ENCODE assay signal across 8 cellular contexts in genomic region chr17:48101012-48101720, GRCh38. TPM values are rescaled to one million over a fixed set of nuclear protein-coding genes. Genes with fewer than 3 reads are reported as not detected.
DNase-seq lines count a peak whose midpoint lies in the region; ATAC-seq and TF ChIP-seq lines count a peak whose summit lies in the region.

Gene CBX1 (minus strand): TSS chr17:48101478. CDS start chr17:48077004, 24,474 bp downstream.

- H3K36me3 ChIP-seq in SU-DHL-6 (ENCODE audit: low read length) (no peaks in the 10 kb centered on the region), ovary (no peaks in the 10 kb centered on the region), thymus (ENCODE audit: control insufficient read depth, insufficient read depth) (no peaks in the 10 kb centered on the region)

- H3K9me3 ChIP-seq in SU-DHL-6 (ENCODE audit: insufficient read depth, low read length) (peaks cover 8% of the 10 kb centered on the region; the same call in 1 of the 2 replicates), ovary (no peaks in the 10 kb centered on the region), thymus (ENCODE audit: control insufficient read depth) (no peaks in the 10 kb centered on the region)

- H3K4me1 ChIP-seq in ovary (ENCODE audit: insufficient read depth) (peaks cover 6% of the 10 kb centered on the region), thymus (ENCODE audit: control insufficient read depth, insufficient read depth, low read length) (peaks cover 4% of the 10 kb centered on the region)

- DNase-seq in GM12865 (ENCODE audit: low read depth) (peak; percentile 99), NCI-H1417 (lab: John Stamatoyannopoulos, UW) (peak; percentile 97 to 98 (median 97)), Right ventricle myocardium inferior (ENCODE audit: missing footprints) (peak; percentile 98), ovary (peak; percentile 89 to 94 (median 91))
- DNase-seq in activated naive CD8-positive, alpha-beta T cell treated with anti-CD3 and anti-CD28 coated beads, Interleukin-2, amount 10 ng/mL, durations not matched to agents 7 days and 5 days: peak; percentile 97

- peaks cover 41% of the 10 kb centered on the region for H3K4me1 Mint-ChIP-seq in activated naive CD8-positive, alpha-beta T cell treated with anti-CD3 and anti-CD28 coated beads, Interleukin-2, amount 10 ng/mL, durations not matched to agents 7 days and 5 days

- H3K4me3 ChIP-seq in GM12865 (ENCODE audit: low read depth, low read length): peak within 1 kb of the TSS; percentile 97
- H3K4me3 ChIP-seq in SU-DHL-6 (ENCODE audit: insufficient read depth, low read length, poor library complexity, severe bottlenecking): peak within 1 kb of the TSS; percentile 78
- peak within 1 kb of the TSS; percentile 99 for H3K4me3 ChIP-seq in ovary
- peak within 1 kb of the TSS; percentile 96 for H3K4me3 ChIP-seq in thymus (ENCODE audit: low read length)

- H3K4me2 ChIP-seq in SU-DHL-6 (ENCODE audit: low read depth, low read length, poor library complexity, severe bottlenecking): peak within 1 kb of the TSS; percentile 96

- no peaks in the 10 kb centered on the region for H3K9me2 ChIP-seq in SU-DHL-6 (replicated peaks; ENCODE audit: insufficient read depth, low read length)

- H4K20me1 ChIP-seq in SU-DHL-6 (ENCODE audit: low read depth, low read length): peaks cover 5% of the 10 kb centered on the region; the same call in 1 of the 2 replicates

- TF ChIP-seq POLR2A in ovary (IDR thresholded peaks at IDR 0.05): peak; percentile 55

- H3K36me3 Mint-ChIP-seq in activated naive CD8-positive, alpha-beta T cell treated with anti-CD3 and anti-CD28 coated beads, Interleukin-2, amount 10 ng/mL, durations not matched to agents 7 days and 5 days: peaks cover 13% of the 10 kb centered on the region

- H3K9ac ChIP-seq in SU-DHL-6 (ENCODE audit: low read length): peak within 1 kb of the TSS; percentile 83

- peak within 1 kb of the TSS; percentile 97 for H3K4me3 Mint-ChIP-seq in activated naive CD8-positive, alpha-beta T cell treated with anti-CD3 and anti-CD28 coated beads, Interleukin-2, amount 10 ng/mL, durations not matched to agents 7 days and 5 days

- peak; percentile 96 for ATAC-seq in HG02759 (IDR thresholded peaks at IDR 0.05; ENCODE audit: unreplicated experiment)
- ATAC-seq in activated naive CD8-positive, alpha-beta T cell treated with anti-CD3 and anti-CD28 coated beads, Interleukin-2, amount 10 ng/mL, durations not matched to agents 7 days and 5 days (ENCODE audit: low read depth): peak; percentile 97
- ATAC-seq in Right ventricle myocardium inferior: peak; percentile 99

- no peak for TF ChIP-seq EP300 in ovary (IDR thresholded peaks at IDR 0.05)

- H3K27me3 ChIP-seq in SU-DHL-6 (ENCODE audit: low read length) (no peaks in the 10 kb centered on the region), ovary (no peaks in the 10 kb centered on the region), thymus (ENCODE audit: control insufficient read depth, insufficient read depth) (no peaks in the 10 kb centered on the region)

- TF ChIP-seq CTCF in GM12865 (IDR thresholded peaks at IDR 0.05; ENCODE audit: insufficient read depth, low read depth, low read length, missing control alignments) (no peak), SU-DHL-6 (IDR thresholded peaks at IDR 0.05; ENCODE audit: insufficient read depth, low read length, poor library complexity, severe bottlenecking) (no peak), ovary (IDR thresholded peaks at IDR 0.05) (no peak)

- WGBS in ovary, 3 donors: 0 to 1% (median 0%) methylated on average over 43 to 79 of the region's 79 CpGs
- WGBS in thymus: under 1% methylated on average over 79 of the region's 79 CpGs

- H3K27ac ChIP-seq in SU-DHL-6 (ENCODE audit: low read depth, low read length) (peak within 1 kb of the TSS; percentile 65), ovary (peak within 1 kb of the TSS; percentile 70 to 73), thymus (ENCODE audit: low read depth) (peak within 1 kb of the TSS; percentile 91)

- H3K79me2 ChIP-seq in SU-DHL-6 (ENCODE audit: insufficient read depth, low read length): peaks cover 49% of the 10 kb centered on the region

- H2AFZ ChIP-seq in SU-DHL-6 (ENCODE audit: low read depth, low read length, severe bottlenecking): peak within 1 kb of the TSS; percentile 78

- no peaks in the 10 kb centered on the region for H3K9me3 Mint-ChIP-seq in activated naive CD8-positive, alpha-beta T cell treated with anti-CD3 and anti-CD28 coated beads, Interleukin-2, amount 10 ng/mL, durations not matched to agents 7 days and 5 days

- H3F3A ChIP-seq in SU-DHL-6 (ENCODE audit: insufficient read depth): peaks cover 19% of the 10 kb centered on the region

- no peaks in the 10 kb centered on the region for H3K27me3 Mint-ChIP-seq in activated naive CD8-positive, alpha-beta T cell treated with anti-CD3 and anti-CD28 coated beads, Interleukin-2, amount 10 ng/mL, durations not matched to agents 7 days and 5 days

- POLR2A ChIA-PET in activated naive CD8-positive, alpha-beta T cell treated with anti-CD3 and anti-CD28 coated beads, Interleukin-2, amount 10 ng/mL, durations not matched to agents 7 days and 5 days (lab: Charles Lee): interaction anchor here (0.6 to 5.9 kb wide), 5 partner anchors 11 to 1510 kb away, joined by 3 to 45 read pairs (median 3); partner anchors contain the start of gene NFE2L1

- H3K27ac Mint-ChIP-seq in activated naive CD8-positive, alpha-beta T cell treated with anti-CD3 and anti-CD28 coated beads, Interleukin-2, amount 10 ng/mL, durations not matched to agents 7 days and 5 days: peak within 1 kb of the TSS; percentile 94

- intact Hi-C loops in Right ventricle myocardium inferior (cut with DNase I): no loop called here
- intact Hi-C loops in ovary (cut with DNase I): no loop called here

RNA-seq across cellular contexts. Expression of gene CBX1, which starts in this region (rescaled TPM):
- 10 to 100 TPM; 55.1 to 56.0 TPM for total RNA-seq in activated naive CD8-positive, alpha-beta T cell treated with anti-CD3 and anti-CD28 coated beads, Interleukin-2, amount 10 ng/mL, durations not matched to agents 7 days and 5 days
- total RNA-seq in Right ventricle myocardium inferior: 40.0 TPM
- total RNA-seq in ovary: 10 to 100 TPM; 35.4 to 83.5 (median 70.0) TPM
- 100 to 1,000 TPM in 1 of 2 donors, 10 to 100 TPM in 1; 68.3 to 106 TPM for polyA plus RNA-seq in ovary
- 39.8 TPM for polyA plus RNA-seq in thymus

Comparison
In these comparisons a context has a peak if more than half of its experiments do, and no peak if none do; other contexts are left out.
1. Peak in every context shown above with its lines: DNase-seq, ATAC-seq, H3K4me3 ChIP-seq and H3K27ac ChIP-seq.